ENCODE assay signal across 8 cellular contexts in the genomic region with DNA sequence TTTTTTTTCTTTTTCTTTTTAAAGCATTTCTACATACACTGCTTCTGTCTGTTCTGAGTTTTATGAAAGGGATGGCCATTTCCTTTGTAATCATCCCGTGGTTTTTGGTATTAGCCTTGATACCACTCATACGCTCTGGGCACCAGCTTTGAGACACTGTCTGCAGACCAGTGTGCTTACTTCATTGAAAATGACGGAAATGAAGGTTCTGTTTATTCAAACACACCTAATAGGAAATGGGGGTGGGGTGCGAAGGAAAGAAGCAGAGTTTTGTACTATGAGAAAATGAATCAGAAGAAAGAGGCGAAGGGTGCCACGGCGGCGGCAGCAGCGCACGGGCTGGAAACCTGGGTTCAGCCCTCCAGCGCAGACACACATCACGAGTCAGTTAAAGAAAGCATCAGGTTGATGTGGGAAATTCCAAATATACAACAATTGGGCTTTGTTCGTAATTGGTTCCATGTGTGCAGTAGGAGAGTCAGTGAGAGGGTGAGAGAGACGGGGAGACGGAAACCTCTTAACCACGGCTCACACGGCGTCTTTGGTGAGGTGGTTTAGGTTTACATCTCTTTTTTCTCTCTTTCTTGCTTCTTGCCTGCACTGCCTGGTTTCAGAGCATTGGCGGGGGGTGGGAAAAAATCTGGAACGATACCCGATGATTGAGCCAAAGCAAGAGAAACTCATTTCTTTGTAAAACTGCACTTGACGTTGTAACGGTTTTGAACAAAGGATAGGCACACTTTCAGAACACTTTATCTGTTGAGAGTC.
A peak's percentile ranks its signal among the peaks of the same experiment; 100 is the strongest.
DNase-seq lines count a peak whose midpoint lies in the region; ATAC-seq lines count a peak whose summit lies in the region.

No MANE protein-coding gene starts in this region.

- no peaks in the 10 kb centered on the region for H3K9me3 ChIP-seq in iPS-18a (ENCODE audit: control insufficient read depth, low read depth, low read length)

- no peaks in the 10 kb centered on the region for H3K27me3 ChIP-seq in iPS-18a (ENCODE audit: control insufficient read depth, insufficient read depth, low read length)

- H3K36me3 ChIP-seq in iPS-18a (ENCODE audit: control insufficient read depth, low read depth, low read length): no peaks in the 10 kb centered on the region

- DNase-seq in NCI-H748 (lab: John Stamatoyannopoulos, UW; ENCODE audit: unreplicated experiment): peak; percentile 54
- peak; percentile 53 for DNase-seq in activated T-helper 9 cell treated with anti-CD3 and anti-CD28 coated beads, Interleukin-2, amount 50 U/mL, for 16 hours (ENCODE audit: low read depth)
- peak; percentile 84 for DNase-seq in stimulated activated CD4-positive, alpha-beta T cell treated with anti-CD3 and anti-CD28 coated beads, Interleukin-4, amount 100 ng/mL, for 24 hours
- DNase-seq in posterior vena cava (ENCODE audit: low spot score): no peak
- DNase-seq in KG1 (lab: John Stamatoyannopoulos, UW): no peak
- DNase-seq in NCI-H1436 treated with DMSO at 0.1 percent for 48 hours (lab: John Stamatoyannopoulos, UW): no peak

- ATAC-seq in GM18511 (IDR thresholded peaks at IDR 0.05; ENCODE audit: unreplicated experiment): peak; percentile 76

- intact Hi-C loops in posterior vena cava (cut with DNase I): no loop called here

- H3K27ac ChIP-seq in iPS-18a (ENCODE audit: low read length): peak overlapping the region; percentile 17

- peaks cover 12% of the 10 kb centered on the region for H3K4me1 ChIP-seq in iPS-18a (ENCODE audit: control insufficient read depth, low read depth, low read length)

- H3K9ac ChIP-seq in iPS-18a (ENCODE audit: low read length): no peak overlapping the region

- H3K4me3 ChIP-seq in iPS-18a (ENCODE audit: low read length): no peak overlapping the region

Comparison
In these comparisons a context has a peak if more than half of its experiments do, and no peak if none do; other contexts are left out.
1. DNase-seq: peak in NCI-H748 (single experiment), activated T-helper 9 cell treated with anti-CD3 and anti-CD28 coated beads, Interleukin-2, amount 50 U/mL, for 16 hours (single experiment) and stimulated activated CD4-positive, alpha-beta T cell treated with anti-CD3 and anti-CD28 coated beads, Interleukin-4, amount 100 ng/mL, for 24 hours (single experiment); none in posterior vena cava (single experiment), KG1 (single experiment) and NCI-H1436 treated with DMSO at 0.1 percent for 48 hours (single experiment).